15 cellular contexts compared by ENCODE assay signal in the genomic region with DNA sequence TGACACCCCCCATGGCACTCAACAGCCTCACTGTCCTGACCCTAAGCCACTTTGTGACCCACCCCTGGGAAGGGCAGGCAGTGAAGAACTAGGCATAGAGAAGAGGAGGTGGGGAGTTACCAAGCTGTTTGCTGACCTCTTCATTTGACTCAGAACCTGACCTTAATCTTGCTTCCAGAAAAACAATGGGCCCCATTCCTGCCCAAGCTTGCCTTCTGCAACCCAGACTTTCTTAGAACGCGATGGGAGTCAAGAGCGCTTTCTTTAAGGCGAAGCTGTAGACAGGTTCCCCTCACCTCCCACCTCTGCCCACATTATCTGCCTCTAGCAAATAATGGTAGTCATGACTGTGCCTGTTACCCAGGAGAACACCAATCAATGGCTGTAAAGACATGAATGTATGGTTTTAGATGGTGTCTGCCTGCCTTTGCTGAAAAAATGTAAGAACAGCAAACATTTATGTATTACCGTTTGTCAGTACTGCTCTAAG.
"Had no signal": no experiment of that assay in that cellular context is flagged by ENCODE, and none has a peak within 500 bp of the region (broad histone marks: within the 10 kb centered on the region; RNA-seq: fewer than 3 reads in every experiment).

No MANE protein-coding gene starts in this region.

- H3K9me3 ChIP-seq: gastrocnemius medialis, sigmoid colon, tibial nerve had no signal

- H3K27ac ChIP-seq: brain microvascular endothelial cell, gastrocnemius medialis, SK-N-MC had no signal

- H3K9me3 Mint-ChIP-seq: neural crest cell, T-cell had no signal

- H3K36me3 Mint-ChIP-seq: activated naive CD8-positive, alpha-beta T cell; T-cell had no signal

- H3K27me3 Mint-ChIP-seq: activated naive CD8-positive, alpha-beta T cell; T-cell had no signal

- H3K36me3 ChIP-seq: brain microvascular endothelial cell, gastrocnemius medialis, sigmoid colon, tibial nerve had no signal

- H3K27ac Mint-ChIP-seq: activated naive CD8-positive, alpha-beta T cell had no signal

- DNase-seq: activated CD4-positive, alpha-beta T cell treated with anti-CD3 and anti-CD28 coated beads for 4 hours; activated effector memory CD4-positive, alpha-beta T cell treated with anti-CD3 and anti-CD28 coated beads, Interleukin-2, amount 50 U/mL, for 16 hours; activated T-cell treated with anti-CD3 and anti-CD28 coated beads, Interleukin-2, amount 50 U/mL, for 1 hour; amygdala; brain microvascular endothelial cell; gastrocnemius medialis; sigmoid colon; stimulated activated CD4-positive, alpha-beta T cell treated with anti-CD3 and anti-CD28 coated beads, Interleukin-4, amount 100 ng/mL, for 4 hours; T-cell had no signal

- FAIRE-seq: endometrium, keratinocyte had no signal

- H3K4me3 ChIP-seq: gastrocnemius medialis, sigmoid colon, SK-N-MC, tibial nerve had no signal

- H3K27me3 ChIP-seq: brain microvascular endothelial cell, sigmoid colon, tibial nerve had no signal

- H3K4me3 Mint-ChIP-seq: neural crest cell, T-cell had no signal
